In the genomic region with DNA sequence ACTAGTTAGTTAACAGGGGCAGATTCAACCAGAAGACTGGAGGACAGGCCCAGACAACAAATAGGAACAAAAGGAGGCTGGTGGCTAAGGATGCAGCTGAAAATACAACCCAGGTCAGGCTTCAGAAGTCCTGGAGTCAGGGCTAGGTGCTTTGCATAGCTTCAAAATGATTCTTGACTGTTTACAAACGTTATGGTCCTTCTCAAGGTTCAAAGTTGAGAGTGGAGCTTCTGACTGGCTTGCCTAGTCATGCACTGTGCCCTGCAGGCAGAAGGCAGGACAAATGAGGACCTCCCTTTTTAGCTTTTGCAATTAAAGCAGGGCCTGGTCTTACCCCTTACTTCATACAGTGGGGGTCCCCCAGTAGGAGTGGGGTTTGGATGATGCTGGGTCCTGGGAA, we compare ENCODE assay signal across 32 cellular contexts. TPM values are rescaled to one million over a fixed set of nuclear protein-coding genes. Genes with fewer than 3 reads are reported as not detected.
"Had no signal": no experiment of that assay in that cellular context is flagged by ENCODE, and none has a peak within 500 bp of the region (broad histone marks: within the 10 kb centered on the region; RNA-seq: fewer than 3 reads in every experiment).

No MANE protein-coding gene starts in this region.

- H3K4me2 ChIP-seq: KMS-11 had no signal

- H3K4me1 Mint-ChIP-seq: activated naive CD8-positive, alpha-beta T cell treated with anti-CD3 and anti-CD28 coated beads, Interleukin-2, amount 50 U/mL, for 24 hours had no signal

- H3K27ac ChIP-seq: KMS-11, VCaP had no signal

- H3K27ac Mint-ChIP-seq: activated B cell treated with CpG ODN at 0.5 μM for 24 hours; activated CD4-positive, alpha-beta memory T cell treated with anti-CD3 and anti-CD28 coated beads for 36 hours; activated naive CD4-positive, alpha-beta T cell treated with anti-CD3 and anti-CD28 coated beads, Interleukin-2, amount 10 ng/mL, durations not matched to agents 7 days and 5 days; activated naive CD8-positive, alpha-beta T cell; activated naive CD8-positive, alpha-beta T cell treated with anti-CD3 and anti-CD28 coated beads, Interleukin-2, amount 50 U/mL, for 24 hours had no signal

- H3K4me3 Mint-ChIP-seq: activated B cell treated with CpG ODN at 0.5 μM for 24 hours; activated CD4-positive, alpha-beta memory T cell treated with anti-CD3 and anti-CD28 coated beads for 36 hours; activated naive CD4-positive, alpha-beta T cell treated with anti-CD3 and anti-CD28 coated beads, Interleukin-2, amount 10 ng/mL, durations not matched to agents 7 days and 5 days; activated naive CD8-positive, alpha-beta T cell; activated naive CD8-positive, alpha-beta T cell treated with anti-CD3 and anti-CD28 coated beads, Interleukin-2, amount 50 U/mL, for 24 hours; activated T-cell treated with anti-CD3 and anti-CD28 coated beads, Interleukin-2, amount 50 U/mL, for 4 hours; brain had no signal

- H3K9me3 Mint-ChIP-seq: activated B cell treated with CpG ODN at 0.5 μM for 24 hours; activated CD4-positive, alpha-beta memory T cell treated with anti-CD3 and anti-CD28 coated beads for 36 hours; activated naive CD4-positive, alpha-beta T cell treated with anti-CD3 and anti-CD28 coated beads, Interleukin-2, amount 10 ng/mL, durations not matched to agents 7 days and 5 days; activated naive CD8-positive, alpha-beta T cell treated with anti-CD3 and anti-CD28 coated beads, Interleukin-2, amount 50 U/mL, for 24 hours; activated T-cell treated with anti-CD3 and anti-CD28 coated beads, Interleukin-2, amount 50 U/mL, for 4 hours; brain had no signal

- ATAC-seq: activated naive CD8-positive, alpha-beta T cell treated with anti-CD3 and anti-CD28 coated beads, Interleukin-2, amount 50 U/mL, for 24 hours; activated T-cell treated with anti-CD3 and anti-CD28 coated beads, Interleukin-2, amount 50 U/mL, for 4 hours; PC-3 had no signal

- H3K36me3 Mint-ChIP-seq: activated CD4-positive, alpha-beta memory T cell treated with anti-CD3 and anti-CD28 coated beads for 36 hours; activated naive CD4-positive, alpha-beta T cell treated with anti-CD3 and anti-CD28 coated beads, Interleukin-2, amount 10 ng/mL, durations not matched to agents 7 days and 5 days; activated naive CD8-positive, alpha-beta T cell; brain had no signal

- H3K9ac ChIP-seq: KMS-11 had no signal

- DNase-seq: activated B cell treated with CpG ODN at 0.5 μM for 24 hours; activated CD4-positive, alpha-beta memory T cell treated with anti-CD3 and anti-CD28 coated beads for 36 hours; activated CD4-positive, alpha-beta T cell treated with anti-CD3 and anti-CD28 coated beads for 4 hours; activated CD4-positive, alpha-beta T cell treated with anti-CD3 and anti-CD28 coated beads, Interleukin-2, amount 50 U/mL, for 1 hour; activated CD4-positive, CD25-positive, alpha-beta regulatory T cell treated with anti-CD3 and anti-CD28 coated beads, Interleukin-2, amount 50 U/mL, for 72 hours; activated effector memory CD4-positive, alpha-beta T cell treated with Interleukin-2 at 50 U/mL for 16 hours; activated naive CD4-positive, alpha-beta T cell treated with anti-CD3 and anti-CD28 coated beads, Interleukin-2, amount 10 ng/mL, durations not matched to agents 7 days and 5 days; activated naive CD8-positive, alpha-beta T cell treated with anti-CD3 and anti-CD28 coated beads, Interleukin-2, amount 50 U/mL, for 24 hours; activated T-cell treated with anti-CD3 and anti-CD28 coated beads for 4 hours; activated T-cell treated with anti-CD3 and anti-CD28 coated beads, Interleukin-2, amount 50 U/mL, for 4 hours; central memory CD4-positive, alpha-beta T cell; MM.1S; MV-4-11; NCI-H1092; NCI-H1436 treated with DMSO at 0.1 percent for 48 hours; NCI-H187 treated with DMSO at 0.1 percent for 48 hours; NCI-H2081; NCI-H2171 treated with DMSO at 0.1 percent for 48 hours; NCI-H2227 treated with DMSO at 0.1 percent for 48 hours; NCI-H446; NCI-H510A treated with DMSO at 0.1 percent for 48 hours; NK-92 treated with Interleukin-12 subunit alpha and Interleukin-12 subunit beta, amount 100 ng/mL, for 24 hours; PC-3; Right ventricle myocardium superior; SW 1271; T-helper 1 cell; T-helper 2 cell; T-helper 9 cell had no signal

RNA-seq across cellular contexts. Expression of gene CDH23, which starts 4.4 kb away (rescaled TPM):
- total RNA-seq: PC-3 had no signal
